Comparison of ENCODE assay signal across 27 cellular contexts in the genomic region with DNA sequence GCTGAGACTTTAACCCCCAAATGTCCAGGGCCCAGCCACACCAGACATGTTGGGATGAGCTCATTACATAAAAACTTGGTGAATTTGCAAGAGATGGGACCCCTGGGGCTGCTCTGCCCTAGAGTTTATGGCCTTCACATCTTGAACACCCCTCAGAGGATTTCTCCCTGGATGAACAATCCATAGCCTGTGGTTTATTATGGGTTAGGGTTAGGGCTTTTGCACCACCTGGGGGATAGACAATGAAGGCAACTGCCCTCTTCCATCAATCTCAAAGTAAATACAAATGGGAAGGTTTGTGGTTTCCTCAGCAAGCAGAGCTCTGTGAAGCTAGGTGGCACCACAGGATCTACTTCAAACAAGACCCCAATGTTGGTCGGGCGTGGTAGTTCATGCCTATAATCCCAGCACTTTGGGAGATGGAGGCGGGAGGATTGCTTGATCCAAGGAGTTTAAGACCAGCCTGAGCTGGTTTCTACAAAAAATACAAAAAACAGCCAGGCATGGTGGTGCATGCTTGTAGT. TPM values are rescaled to one million over a fixed set of nuclear protein-coding genes. Genes with fewer than 3 reads are reported as not detected.
A peak's percentile ranks its signal among the peaks of the same experiment; 100 is the strongest.
DNase-seq lines count a peak whose midpoint lies in the region; ATAC-seq and TF ChIP-seq lines count a peak whose summit lies in the region.
"Had no signal": no experiment of that assay in that cellular context is flagged by ENCODE, and none has a peak within 500 bp of the region (broad histone marks: within the 10 kb centered on the region; RNA-seq: fewer than 3 reads in every experiment).

No MANE protein-coding gene starts in this region.

- H2BK120ac ChIP-seq in mesendoderm (ENCODE audit: low read depth, low read length) = no peak overlapping the region

- no peaks in the 10 kb centered on the region for H3K4me1 ChIP-seq in GM23338 (ENCODE audit: insufficient read depth)
- peaks cover 1% of the 10 kb centered on the region for H3K4me1 ChIP-seq in mesendoderm (ENCODE audit: control insufficient read depth, low read depth, low read length)
- H3K4me1 ChIP-seq: A549, HAP-1 had no signal

- no peaks in the 10 kb centered on the region for H3F3A ChIP-seq in GM23338 (replicated peaks; ENCODE audit: low read depth)

- no peaks in the 10 kb centered on the region for H3K9me2 ChIP-seq in GM23338 (ENCODE audit: insufficient read depth)

- H3K9me3 Mint-ChIP-seq in GM23338 = no peaks in the 10 kb centered on the region

- H4K8ac ChIP-seq in mesendoderm (ENCODE audit: low read depth, low read length) = no peak overlapping the region

- no peaks in the 10 kb centered on the region for H3K4me1 Mint-ChIP-seq in GM23338
- H3K4me1 Mint-ChIP-seq: CD4-positive, alpha-beta memory T cell had no signal

- ATAC-seq in GM23338 = peak; percentile 46
- ATAC-seq: A549 had no signal

- no peak overlapping the region for H3K4me3 Mint-ChIP-seq in GM23338
- H3K4me3 Mint-ChIP-seq: CD4-positive, alpha-beta memory T cell had no signal

- H3K36me3 ChIP-seq in GM23338 (ENCODE audit: insufficient read depth) = no peaks in the 10 kb centered on the region
- H3K36me3 ChIP-seq in mesendoderm (ENCODE audit: control insufficient read depth, insufficient read depth, low read length) = no peaks in the 10 kb centered on the region
- H3K36me3 ChIP-seq: HAP-1, Peyer's patch had no signal

- H3K4ac ChIP-seq in mesendoderm (ENCODE audit: low read depth, low read length) = no peak overlapping the region

- peaks cover 2% of the 10 kb centered on the region for H3K27me3 Mint-ChIP-seq in GM23338 (ENCODE audit: insufficient read depth, low read depth, poor library complexity)

- no peaks in the 10 kb centered on the region for H3K79me1 ChIP-seq in mesendoderm (ENCODE audit: low read length)

- H2BK5ac ChIP-seq in mesendoderm (ENCODE audit: low read length) = no peak overlapping the region

- H3K4me3 ChIP-seq in GM23338 (no peak overlapping the region), mesendoderm (ENCODE audit: low read length) (no peak overlapping the region)
- no peak overlapping the region for H3K4me3 ChIP-seq in Jurkat, Clone E6-1 (ENCODE audit: low read length)
- H3K4me3 ChIP-seq: A549, HAP-1, Peyer's patch had no signal

- TF ChIP-seq CTCF in GM23338 (conservative IDR thresholded peaks at IDR 0.05; ENCODE audit: low read depth in 2 of 2) = peak; percentile 10 to 52; a peak in 2 of 4 replicates

- no peak overlapping the region for H3K23ac ChIP-seq in mesendoderm (ENCODE audit: low read length)

- no peak overlapping the region for H2BK15ac ChIP-seq in mesendoderm (replicated peaks; ENCODE audit: low read depth)

- H3K79me2 ChIP-seq in GM23338 (replicated peaks; ENCODE audit: insufficient read depth) (no peaks in the 10 kb centered on the region), mesendoderm (ENCODE audit: control insufficient read depth, insufficient read depth, low read length) (no peaks in the 10 kb centered on the region)

- H3K27ac Mint-ChIP-seq in GM23338 = no peak overlapping the region
- H3K27ac Mint-ChIP-seq: CD4-positive, alpha-beta memory T cell had no signal

- no peaks in the 10 kb centered on the region for H4K20me1 ChIP-seq in GM23338 (replicated peaks; ENCODE audit: insufficient read depth)

- no peak overlapping the region for H3K9ac ChIP-seq in mesendoderm (ENCODE audit: low read length)

- H2AFZ ChIP-seq in GM23338 = no peak overlapping the region

- no peak overlapping the region for H2AK5ac ChIP-seq in mesendoderm (ENCODE audit: low read length)

- no peak overlapping the region for H3K56ac ChIP-seq in mesendoderm (ENCODE audit: low read length)

- peak; percentile 24 for DNase-seq in GM23338 (ENCODE audit: low spot score)
- peak; percentile 17 for DNase-seq in Jurkat, Clone E6-1 (ENCODE audit: low read depth, low spot score)
- DNase-seq in SW480 (ENCODE audit: low spot score) = peak; percentile 33
- peak; percentile 89 for DNase-seq in mesendoderm
- no peak for DNase-seq in NCI-H510A (lab: John Stamatoyannopoulos, UW)
- DNase-seq in DMS114 treated with DMSO at 0.1 percent for 48 hours (lab: John Stamatoyannopoulos, UW; ENCODE audit: unreplicated experiment) = no peak
- no peak for DNase-seq in hypothalamus (lab: John Stamatoyannopoulos, UW)
- DNase-seq: AML-193; C1 segment of cervical spinal cord; CD4-positive, alpha-beta memory T cell; COR-L47; DMS79; IMR-90; NCI-H1092; NCI-H1417 treated with DMSO at 0.1 percent for 48 hours; NCI-H1694 treated with DMSO at 0.1 percent for 48 hours; NCI-H2081; NCI-H2171; NCI-H345; NCI-H524; NCI-H774; Peyer's patch; SHP77 treated with DMSO at 0.1 percent for 48 hours had no signal

- H3K27me3 ChIP-seq in GM23338 (ENCODE audit: insufficient read depth) (no peaks in the 10 kb centered on the region), mesendoderm (ENCODE audit: insufficient read depth, low read length, poor library complexity) (no peaks in the 10 kb centered on the region)
- H3K27me3 ChIP-seq: Peyer's patch had no signal

- no peaks in the 10 kb centered on the region; the same call in 2 of the 3 replicates for H3K36me3 Mint-ChIP-seq in GM23338 (ENCODE audit: low read depth)
- H3K36me3 Mint-ChIP-seq: CD4-positive, alpha-beta memory T cell had no signal

- H4K5ac ChIP-seq in mesendoderm (ENCODE audit: low read length) = no peak overlapping the region

- H3K4me2 ChIP-seq in GM23338 = no peak overlapping the region
- no peak overlapping the region for H3K4me2 ChIP-seq in mesendoderm (ENCODE audit: low read length)
- H3K4me2 ChIP-seq: A549 had no signal

- no peak overlapping the region for H3K27ac ChIP-seq in GM23338 (ENCODE audit: low read depth)
- no peak overlapping the region for H3K27ac ChIP-seq in mesendoderm (ENCODE audit: low read depth, low read length)
- H3K27ac ChIP-seq: A549, Peyer's patch had no signal

- no peak overlapping the region for H3K18ac ChIP-seq in mesendoderm (ENCODE audit: low read length)

- no CpG with 5 or more reads among the region's 3 CpGs for WGBS in mesendoderm (ENCODE audit: extremely low coverage, insufficient coverage, low lambda C conversion rate)

TF ChIP-seq in GM23338, 12 proteins besides CTCF, POLR2A, EP300 and RAD21 (continues in another document):
- TF ChIP-seq, protein P1, sequence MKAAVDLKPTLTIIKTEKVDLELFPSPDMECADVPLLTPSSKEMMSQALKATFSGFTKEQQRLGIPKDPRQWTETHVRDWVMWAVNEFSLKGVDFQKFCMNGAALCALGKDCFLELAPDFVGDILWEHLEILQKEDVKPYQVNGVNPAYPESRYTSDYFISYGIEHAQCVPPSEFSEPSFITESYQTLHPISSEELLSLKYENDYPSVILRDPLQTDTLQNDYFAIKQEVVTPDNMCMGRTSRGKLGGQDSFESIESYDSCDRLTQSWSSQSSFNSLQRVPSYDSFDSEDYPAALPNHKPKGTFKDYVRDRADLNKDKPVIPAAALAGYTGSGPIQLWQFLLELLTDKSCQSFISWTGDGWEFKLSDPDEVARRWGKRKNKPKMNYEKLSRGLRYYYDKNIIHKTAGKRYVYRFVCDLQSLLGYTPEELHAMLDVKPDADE (IDR thresholded peaks at IDR 0.05) = no peak
- TF ChIP-seq POLR2AphosphoS5 (IDR thresholded peaks at IDR 0.05; ENCODE audit: low read depth) (no peak), EZH2 (IDR thresholded peaks at IDR 0.05; ENCODE audit: low read depth, unreplicated experiment) (no peak)

RNA-seq across cellular contexts. Expression of a gene that starts 17.4 kb away (rescaled TPM):
- total RNA-seq in GM23338 (2014; rRNA removed; shearing (Covaris generic)) = not detected in 2 replicates
- not detected in 2 replicates for polyA plus RNA-seq in GM23338 (2016; fragmentation: Nextera tagmentation; extraction: Ambion mirVana)
- polyA plus RNA-seq in Jurkat, Clone E6-1 (2012; ENCODE audit: insufficient read depth, insufficient read length) = not detected
- not detected for polyA plus RNA-seq in mesendoderm (2013, experiment 1 of 2)
- not detected for polyA plus RNA-seq in mesendoderm (2013, experiment 2 of 2)
- total RNA-seq: CD4-positive, alpha-beta memory T cell; IMR-90; OCI-LY7; Peyer's patch; T-helper 1 cell treated with Interleukin-12 subunit alpha and Interleukin-12 subunit beta and Interleukin-4 antibody, amounts not matched to agents 30 ng/mL and 1 ng/mL, for 36 hours had no signal
- polyA plus RNA-seq: A549; CD4-positive, alpha-beta memory T cell; IMR-90 had no signal

RNA-seq across cellular contexts. Expression of a gene that starts 28.5 kb away (rescaled TPM):
- 27.2 and 28.0 TPM in 2 replicates for total RNA-seq in GM23338 (2014; rRNA removed; shearing (Covaris generic))
- polyA plus RNA-seq in GM23338 (2016; fragmentation: Nextera tagmentation; extraction: Ambion mirVana) = 155 and 161 TPM in 2 replicates
- polyA plus RNA-seq in Jurkat, Clone E6-1 (2012; ENCODE audit: insufficient read depth, insufficient read length) = not detected
- 146 TPM for polyA plus RNA-seq in mesendoderm (2013, experiment 1 of 2)
- 142 TPM for polyA plus RNA-seq in mesendoderm (2013, experiment 2 of 2)
- total RNA-seq: IMR-90 had no signal
- polyA plus RNA-seq: A549; CD4-positive, alpha-beta memory T cell; IMR-90 had no signal

RNA-seq across cellular contexts. Expression of a gene that starts 41.2 kb away (rescaled TPM):
- not detected in 2 replicates for total RNA-seq in GM23338 (2014; rRNA removed; shearing (Covaris generic))
- not detected in 2 replicates for polyA plus RNA-seq in GM23338 (2016; fragmentation: Nextera tagmentation; extraction: Ambion mirVana)
- polyA plus RNA-seq in Jurkat, Clone E6-1 (2012; ENCODE audit: insufficient read depth, insufficient read length) = not detected
- 0.27 TPM for polyA plus RNA-seq in mesendoderm (2013, experiment 1 of 2)
- polyA plus RNA-seq in mesendoderm (2013, experiment 2 of 2) = 0.36 TPM
- total RNA-seq: CD4-positive, alpha-beta memory T cell; IMR-90; OCI-LY7; Peyer's patch; T-helper 1 cell treated with Interleukin-12 subunit alpha and Interleukin-12 subunit beta and Interleukin-4 antibody, amounts not matched to agents 30 ng/mL and 1 ng/mL, for 36 hours had no signal
- polyA plus RNA-seq: A549; CD4-positive, alpha-beta memory T cell; IMR-90 had no signal

RNA-seq across cellular contexts. Expression of a gene that starts 49.2 kb away (rescaled TPM):
- 0.04 TPM in 1 of 2 replicates, not detected in the other for total RNA-seq in GM23338 (2014; rRNA removed; shearing (Covaris generic))
- polyA plus RNA-seq in GM23338 (2016; fragmentation: Nextera tagmentation; extraction: Ambion mirVana) = 0.23 and 0.78 TPM in 2 replicates
- polyA plus RNA-seq in Jurkat, Clone E6-1 (2012; ENCODE audit: insufficient read depth, insufficient read length) = not detected
- polyA plus RNA-seq in mesendoderm (2013, experiment 1 of 2) = 1.0 TPM
- 0.80 TPM for polyA plus RNA-seq in mesendoderm (2013, experiment 2 of 2)
- total RNA-seq: CD4-positive, alpha-beta memory T cell; IMR-90; OCI-LY7; Peyer's patch; T-helper 1 cell treated with Interleukin-12 subunit alpha and Interleukin-12 subunit beta and Interleukin-4 antibody, amounts not matched to agents 30 ng/mL and 1 ng/mL, for 36 hours had no signal
- polyA plus RNA-seq: A549; CD4-positive, alpha-beta memory T cell; IMR-90 had no signal

Comparison
In these comparisons a context has a peak if more than half of its experiments do, and no peak if none do; other contexts are left out.
1. DNase-seq: peak in GM23338 (single experiment), Jurkat, Clone E6-1 (single experiment), SW480 (single experiment) and mesendoderm (single experiment); none in NCI-H510A (single experiment), DMS114 treated with DMSO at 0.1 percent for 48 hours (single experiment) and hypothalamus (0 of 51).